Comparison of ENCODE assay signal across 21 cellular contexts in genomic region chr20:61044499-61044898, GRCh38.
DNase-seq lines count a peak whose midpoint lies in the region; ATAC-seq, FAIRE-seq and TF ChIP-seq lines count a peak whose summit lies in the region.
"Had no signal": no experiment of that assay in that cellular context is flagged by ENCODE, and none has a peak within 500 bp of the region (broad histone marks: within the 10 kb centered on the region; RNA-seq: fewer than 3 reads in every experiment).

No MANE protein-coding gene starts in this region.

- H3K27ac ChIP-seq in H1 (ENCODE audit: low read depth, low read length), result no peak overlapping the region
- H3K27ac ChIP-seq: A549, dorsolateral prefrontal cortex, esophagus muscularis mucosa had no signal

- peak; percentile 45 to 69; a peak in 3 of 4 replicates for TF ChIP-seq RAD21 in H1 (IDR thresholded peaks at IDR 0.05 in 1 of 2, conservative IDR thresholded peaks at IDR 0.05 in 1 of 2; ENCODE audit: low read depth in 2 of 2, low read length in 2 of 2)

- no peak overlapping the region for H2BK120ac ChIP-seq in H1 (replicated peaks; ENCODE audit: low read depth, low read length)

- WGBS in H1 (ENCODE audit: extremely low coverage in 1 of 2, insufficient coverage in 1 of 2, insufficient read length in 1 of 2, insufficient replicate concordance in 2 of 2, low coverage in 1 of 2, low lambda C conversion rate in 2 of 2, missing lambda C conversion rate in 1 of 2), 2 experiments, result 67% methylated on average over 4 of the region's 4 CpGs; no CpG with 5 or more reads in 1 of the 2 experiments

- H3K36me3 ChIP-seq in H1 (ENCODE audit: control insufficient read depth in 2 of 4, insufficient read depth in 4 of 4, low read length in 3 of 4), result no peaks in the 10 kb centered on the region
- H3K36me3 ChIP-seq: esophagus muscularis mucosa had no signal

- no peak overlapping the region for H3K4me3 Mint-ChIP-seq in activated CD4-positive, alpha-beta T cell treated with anti-CD3 and anti-CD28 coated beads for 36 hours
- no peak overlapping the region for H3K4me3 Mint-ChIP-seq in neural crest cell
- H3K4me3 Mint-ChIP-seq: activated B cell treated with CpG ODN at 0.5 μM for 24 hours; activated naive CD8-positive, alpha-beta T cell treated with anti-CD3 and anti-CD28 coated beads, Interleukin-2, amount 50 U/mL, for 24 hours; activated T-helper 17 cell treated with anti-CD3 and anti-CD28 coated beads, Interleukin-2, amount 50 U/mL, for 72 hours had no signal

- no peaks in the 10 kb centered on the region for H3K4me1 Mint-ChIP-seq in activated CD4-positive, alpha-beta T cell treated with anti-CD3 and anti-CD28 coated beads for 36 hours
- H3K4me1 Mint-ChIP-seq in neural crest cell, result peaks cover 3% of the 10 kb centered on the region
- H3K4me1 Mint-ChIP-seq: activated B cell treated with CpG ODN at 0.5 μM for 24 hours; activated naive CD8-positive, alpha-beta T cell treated with anti-CD3 and anti-CD28 coated beads, Interleukin-2, amount 50 U/mL, for 24 hours; activated T-helper 17 cell treated with anti-CD3 and anti-CD28 coated beads, Interleukin-2, amount 50 U/mL, for 72 hours had no signal

- no peak for FAIRE-seq in H1 (lab: Jason Lieb, UNC)
- FAIRE-seq: A549, bronchial epithelial cell had no signal

- TF ChIP-seq CTCF in H1 (IDR thresholded peaks at IDR 0.05; ENCODE audit: control extremely low read depth in 1 of 3, insufficient read depth in 1 of 3, low read depth in 1 of 3, low read length in 3 of 3), result peak; percentile 55 to 63 (median 59)
- TF ChIP-seq CTCF in neural crest cell (conservative IDR thresholded peaks at IDR 0.05), result peak; percentile 30

- no peaks in the 10 kb centered on the region for H3K79me1 ChIP-seq in H1 (ENCODE audit: low read depth, low read length)

- no peak overlapping the region for H2AFZ ChIP-seq in H1 (ENCODE audit: low read length)

- no peak overlapping the region for H2BK12ac ChIP-seq in H1 (ENCODE audit: low read depth, low read length)

- H4K5ac ChIP-seq in H1 (ENCODE audit: insufficient read length, low read depth, low read length), result no peak overlapping the region

- no peak overlapping the region for H2BK20ac ChIP-seq in H1 (ENCODE audit: low read length)

- no peak overlapping the region for H3K14ac ChIP-seq in H1 (ENCODE audit: insufficient read length)

- no peak overlapping the region for H2BK15ac ChIP-seq in H1 (ENCODE audit: low read length)

- no peak overlapping the region for H3K4me2 ChIP-seq in H1 (ENCODE audit: insufficient read depth in 1 of 2, low read depth in 2 of 2, low read length in 2 of 2)
- H3K4me2 ChIP-seq: A549 had no signal

- H3K27me3 ChIP-seq in H1 (replicated peaks in 1 of 4; ENCODE audit: control insufficient read depth in 3 of 4, extremely low read depth in 1 of 4, insufficient read depth in 3 of 4, low read length in 3 of 4), result peaks cover 6 to 17% (median 7%) of the 10 kb centered on the region in 4 experiments; a peak in 6 of 7 replicates

- no peak overlapping the region for H3K9ac ChIP-seq in H1 (replicated peaks in 1 of 4; ENCODE audit: extremely low read depth in 1 of 4, low read depth in 3 of 4, low read length in 3 of 4)

- no peak for TF ChIP-seq EP300 in H1 (IDR thresholded peaks at IDR 0.05; ENCODE audit: borderline replicate concordance in 1 of 2, low read depth in 2 of 2, low read length in 2 of 2)

- H4K8ac ChIP-seq in H1 (ENCODE audit: extremely low read depth, insufficient read depth, low read length), result no peak overlapping the region

- DNase-seq in activated CD4-positive, alpha-beta T cell treated with anti-CD3 and anti-CD28 coated beads for 36 hours, result peak; percentile 6
- no peak for DNase-seq in activated CD4-positive, alpha-beta T cell treated with anti-CD3 and anti-CD28 coated beads for 48 hours
- DNase-seq in NAMALWA (ENCODE audit: low spot score) (peak; percentile 3), H1 (ENCODE audit: low read depth in 1 of 2, low spot score in 2 of 2) (no peak), neural crest cell (ENCODE audit: low read depth, low spot score) (peak; percentile 18), SK-N-DZ (ENCODE audit: low spot score) (no peak)
- DNase-seq: activated B cell treated with CpG ODN at 0.5 μM for 24 hours; activated naive CD8-positive, alpha-beta T cell treated with anti-CD3 and anti-CD28 coated beads, Interleukin-2, amount 50 U/mL, for 24 hours; DMS53; dorsolateral prefrontal cortex; HCEC 1CT; NCI-H1048; NCI-H2107; NCI-H524 treated with DMSO at 0.1 percent for 48 hours; right cardiac atrium had no signal

- no peak overlapping the region for H3K4ac ChIP-seq in H1 (replicated peaks; ENCODE audit: insufficient read length, low read depth, low read length)

- peaks cover 0 to 5% of the 10 kb centered on the region in 2 experiments for H4K20me1 ChIP-seq in H1 (replicated peaks in 1 of 2; ENCODE audit: control insufficient read depth in 1 of 2, insufficient read depth in 2 of 2, low read length in 2 of 2)

- intact Hi-C loops in activated CD4-positive, alpha-beta T cell treated with anti-CD3 and anti-CD28 coated beads for 36 hours (cut with DNase I, micrococcal nuclease), result no loop called here

- H3K56ac ChIP-seq in H1 (replicated peaks; ENCODE audit: insufficient read length, low read depth, low read length), result peak overlapping the region; percentile 95

- H3K4me3 ChIP-seq in H1 (ENCODE audit: extremely low read depth in 1 of 4, insufficient read depth in 2 of 4, low read depth in 3 of 4, low read length in 4 of 4), result no peak overlapping the region
- H3K4me3 ChIP-seq: A549, dorsolateral prefrontal cortex, esophagus muscularis mucosa had no signal

- no peaks in the 10 kb centered on the region; a peak in 1 of 4 replicates for H3K9me3 ChIP-seq in H1 (ENCODE audit: insufficient read depth in 2 of 2, low read depth in 1 of 2, low read length in 1 of 2)
- H3K9me3 ChIP-seq: A549, esophagus muscularis mucosa had no signal

- CTCF ChIA-PET in activated CD4-positive, alpha-beta T cell treated with anti-CD3 and anti-CD28 coated beads for 36 hours (lab: Charles Lee), result no interaction called here
- CTCF ChIA-PET in H1 (lab: Charles Lee; ENCODE audit: partially characterized antibody), result interaction anchor here (1.0 to 1.4 kb wide), 3 partner anchors 8 to 191 kb away, joined by 4 read pairs; no protein-coding TSS in a partner anchor

- H2AK5ac ChIP-seq in H1 (ENCODE audit: low read depth, low read length), result no peak overlapping the region

- POLR2A ChIA-PET in activated CD4-positive, alpha-beta T cell treated with anti-CD3 and anti-CD28 coated beads for 36 hours (lab: Charles Lee), result no interaction called here
- POLR2A ChIA-PET in H1 (lab: Charles Lee; ENCODE audit: partially characterized antibody), result no interaction called here

- no peaks in the 10 kb centered on the region for H3K79me2 ChIP-seq in H1 (ENCODE audit: control insufficient read depth in 1 of 2, insufficient read depth in 2 of 2, low read length in 2 of 2)

- H3K36me3 Mint-ChIP-seq in activated CD4-positive, alpha-beta T cell treated with anti-CD3 and anti-CD28 coated beads for 36 hours (ENCODE audit: low read depth), result no peaks in the 10 kb centered on the region
- peaks cover 5% of the 10 kb centered on the region for H3K36me3 Mint-ChIP-seq in neural crest cell (ENCODE audit: low read depth)

- no peaks in the 10 kb centered on the region for H3K27me3 Mint-ChIP-seq in activated CD4-positive, alpha-beta T cell treated with anti-CD3 and anti-CD28 coated beads for 36 hours
- H3K27me3 Mint-ChIP-seq in neural crest cell (ENCODE audit: low read depth), result peaks cover 8% of the 10 kb centered on the region
- H3K27me3 Mint-ChIP-seq: activated B cell treated with CpG ODN at 0.5 μM for 24 hours; activated naive CD8-positive, alpha-beta T cell treated with anti-CD3 and anti-CD28 coated beads, Interleukin-2, amount 50 U/mL, for 24 hours had no signal

- peaks cover 8% of the 10 kb centered on the region; the same call in 1 of the 2 replicates for H3K23me2 ChIP-seq in H1 (ENCODE audit: low read depth, low read length)

- H3K23ac ChIP-seq in H1 (ENCODE audit: insufficient read length), result no peak overlapping the region

- no peaks in the 10 kb centered on the region for H3K9me3 Mint-ChIP-seq in activated CD4-positive, alpha-beta T cell treated with anti-CD3 and anti-CD28 coated beads for 36 hours (ENCODE audit: low read depth)
- peaks cover 5% of the 10 kb centered on the region for H3K9me3 Mint-ChIP-seq in neural crest cell
- H3K9me3 Mint-ChIP-seq: activated naive CD8-positive, alpha-beta T cell treated with anti-CD3 and anti-CD28 coated beads, Interleukin-2, amount 50 U/mL, for 24 hours; activated T-helper 17 cell treated with anti-CD3 and anti-CD28 coated beads, Interleukin-2, amount 50 U/mL, for 72 hours had no signal

- no peak overlapping the region for H3K27ac Mint-ChIP-seq in activated CD4-positive, alpha-beta T cell treated with anti-CD3 and anti-CD28 coated beads for 36 hours
- H3K27ac Mint-ChIP-seq in neural crest cell (ENCODE audit: unreplicated experiment), result no peak overlapping the region
- H3K27ac Mint-ChIP-seq: activated B cell treated with CpG ODN at 0.5 μM for 24 hours; activated naive CD8-positive, alpha-beta T cell treated with anti-CD3 and anti-CD28 coated beads, Interleukin-2, amount 50 U/mL, for 24 hours; activated T-helper 17 cell treated with anti-CD3 and anti-CD28 coated beads, Interleukin-2, amount 50 U/mL, for 72 hours had no signal

- H4K91ac ChIP-seq in H1 (replicated peaks; ENCODE audit: insufficient read length, low read length), result no peak overlapping the region

- H2BK5ac ChIP-seq in H1 (ENCODE audit: low read depth, low read length), result no peak overlapping the region

- TF ChIP-seq POLR2A in H1 (IDR thresholded peaks at IDR 0.05; ENCODE audit: control extremely low read depth in 1 of 2, low read depth in 2 of 2, low read length in 2 of 2), result no peak

- ATAC-seq in activated CD4-positive, alpha-beta T cell treated with anti-CD3 and anti-CD28 coated beads for 36 hours, result no peak
- ATAC-seq in HG03565 (IDR thresholded peaks at IDR 0.05; ENCODE audit: unreplicated experiment) (no peak), HG03460 (IDR thresholded peaks at IDR 0.05; ENCODE audit: unreplicated experiment) (no peak)
- ATAC-seq: activated naive CD8-positive, alpha-beta T cell treated with anti-CD3 and anti-CD28 coated beads, Interleukin-2, amount 50 U/mL, for 24 hours; activated T-helper 17 cell treated with anti-CD3 and anti-CD28 coated beads, Interleukin-2, amount 50 U/mL, for 72 hours; right cardiac atrium had no signal

- H3K4me1 ChIP-seq in H1 (replicated peaks in 1 of 4; ENCODE audit: control insufficient read depth in 3 of 4, insufficient read depth in 4 of 4, low read length in 3 of 4), result no peaks in the 10 kb centered on the region
- H3K4me1 ChIP-seq: A549, esophagus muscularis mucosa had no signal

- H3K18ac ChIP-seq in H1 (ENCODE audit: extremely low read depth, low read length), result no peak overlapping the region

TF ChIP-seq in H1, 55 proteins besides CTCF, POLR2A, EP300 and RAD21 (continues in another document):
- TF ChIP-seq KDM1A (IDR thresholded peaks at IDR 0.05; ENCODE audit: borderline replicate concordance, low read length) (no peak), SRF (IDR thresholded peaks at IDR 0.05; ENCODE audit: low read depth, low read length) (no peak), SIRT6 (IDR thresholded peaks at IDR 0.05; ENCODE audit: low read length) (no peak), TBP (IDR thresholded peaks at IDR 0.05; ENCODE audit: low read depth, low read length) (no peak), MAFK (IDR thresholded peaks at IDR 0.05; ENCODE audit: low read depth, low read length) (no peak), SUZ12 (IDR thresholded peaks at IDR 0.05; ENCODE audit: low read length) (no peak)

Comparison
In these comparisons a context has a peak if more than half of its experiments do, and no peak if none do; other contexts are left out.
1. DNase-seq: peak in activated CD4-positive, alpha-beta T cell treated with anti-CD3 and anti-CD28 coated beads for 36 hours (single experiment), NAMALWA (single experiment) and neural crest cell (single experiment); none in activated CD4-positive, alpha-beta T cell treated with anti-CD3 and anti-CD28 coated beads for 48 hours (single experiment), H1 (0 of 2) and SK-N-DZ (single experiment).